ENCODE assay signal across 13 cellular contexts in the genomic region with DNA sequence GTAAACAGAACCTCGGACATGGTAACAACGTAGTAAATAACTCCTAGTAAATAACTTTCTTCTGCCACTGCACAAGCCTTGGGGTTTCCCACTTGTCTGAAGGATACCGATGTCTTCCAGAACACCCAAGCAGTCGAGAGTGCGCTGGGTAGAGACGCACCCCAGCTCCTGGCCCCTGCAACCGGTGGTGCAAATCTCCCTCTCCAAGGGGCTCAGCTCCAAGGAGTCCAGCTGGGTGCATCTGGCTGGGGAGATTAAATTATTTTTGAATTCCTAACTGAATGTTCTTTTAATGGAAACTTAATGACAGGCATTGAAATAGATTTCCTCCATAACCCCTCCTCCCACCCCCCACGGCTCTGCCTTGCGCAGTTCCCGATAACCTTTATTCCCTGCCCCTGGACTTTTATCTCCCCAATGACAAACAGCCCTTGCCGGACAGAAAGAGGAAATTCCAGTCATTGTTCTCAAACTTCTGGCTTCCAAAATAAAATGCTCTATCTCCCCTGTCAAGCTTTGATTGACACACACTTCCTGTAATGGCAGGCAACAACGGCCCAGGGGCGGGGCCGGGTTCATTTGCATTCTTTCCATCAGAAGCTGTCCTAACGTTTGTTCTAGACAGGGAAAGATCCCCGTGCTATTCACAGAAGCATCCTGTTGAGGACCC. TPM values are rescaled to one million over a fixed set of nuclear protein-coding genes. Genes with fewer than 3 reads are reported as not detected.
DNase-seq lines count a peak whose midpoint lies in the region; ATAC-seq and TF ChIP-seq lines count a peak whose summit lies in the region.
"Had no signal": no experiment of that assay in that cellular context is flagged by ENCODE, and none has a peak within 500 bp of the region (broad histone marks: within the 10 kb centered on the region; RNA-seq: fewer than 3 reads in every experiment).

No MANE protein-coding gene starts in this region.

- H3K9me3 ChIP-seq in upper lobe of left lung = no peaks in the 10 kb centered on the region

- H3K27me3 Mint-ChIP-seq in activated naive CD8-positive, alpha-beta T cell treated with anti-CD3 and anti-CD28 coated beads, Interleukin-2, amount 50 U/mL, for 24 hours = no peaks in the 10 kb centered on the region
- H3K27me3 Mint-ChIP-seq in activated naive CD8-positive, alpha-beta T cell treated with anti-CD3 and anti-CD28 coated beads for 36 hours = no peaks in the 10 kb centered on the region
- H3K27me3 Mint-ChIP-seq in memory B cell = no peaks in the 10 kb centered on the region

- no peaks in the 10 kb centered on the region for H3K27me3 ChIP-seq in upper lobe of left lung

- TF ChIP-seq CTCF in epithelial cell of esophagus (IDR thresholded peaks at IDR 0.05; ENCODE audit: insufficient read depth, low read depth, low read length, missing control alignments) = no peak
- no peak for TF ChIP-seq CTCF in upper lobe of left lung (IDR thresholded peaks at IDR 0.05)

- 25 to 31% methylated on average over 16 of the region's 16 CpGs for WGBS in upper lobe of left lung, 2 donors

- DNase-seq in activated naive CD8-positive, alpha-beta T cell treated with anti-CD3 and anti-CD28 coated beads, Interleukin-2, amount 50 U/mL, for 24 hours = no peak
- no peak for DNase-seq in activated naive CD8-positive, alpha-beta T cell treated with anti-CD3 and anti-CD28 coated beads for 36 hours
- DNase-seq in epithelial cell of esophagus (ENCODE audit: low read depth) = peak; percentile 10
- no peak for DNase-seq in memory B cell (ENCODE audit: low spot score in 2 of 2)
- peak in 1 of 2 donors; percentile 41 for DNase-seq in upper lobe of left lung
- DNase-seq in hypothalamus (lab: John Stamatoyannopoulos, UW) = no peak
- DNase-seq: central memory CD4-positive, alpha-beta T cell; DMS79; IMR-90; occipital lobe; stimulated activated CD4-positive, alpha-beta T cell treated with anti-CD3 and anti-CD28 coated beads, Interleukin-2, amount 100 ng/mL, for 24 hours had no signal

- H3K9me3 Mint-ChIP-seq in activated naive CD8-positive, alpha-beta T cell treated with anti-CD3 and anti-CD28 coated beads, Interleukin-2, amount 50 U/mL, for 24 hours = no peaks in the 10 kb centered on the region
- no peaks in the 10 kb centered on the region for H3K9me3 Mint-ChIP-seq in activated naive CD8-positive, alpha-beta T cell treated with anti-CD3 and anti-CD28 coated beads for 36 hours
- H3K9me3 Mint-ChIP-seq in memory B cell = no peaks in the 10 kb centered on the region

- H3K4me3 ChIP-seq in epithelial cell of esophagus (ENCODE audit: low read length) (no peak overlapping the region), upper lobe of left lung (no peak overlapping the region)

- no peak overlapping the region for H3K4me3 Mint-ChIP-seq in activated naive CD8-positive, alpha-beta T cell treated with anti-CD3 and anti-CD28 coated beads, Interleukin-2, amount 50 U/mL, for 24 hours
- H3K4me3 Mint-ChIP-seq in activated naive CD8-positive, alpha-beta T cell treated with anti-CD3 and anti-CD28 coated beads for 36 hours = no peak overlapping the region
- no peak overlapping the region for H3K4me3 Mint-ChIP-seq in memory B cell

- H3K36me3 Mint-ChIP-seq in activated naive CD8-positive, alpha-beta T cell treated with anti-CD3 and anti-CD28 coated beads, Interleukin-2, amount 50 U/mL, for 24 hours (ENCODE audit: low read depth) = no peaks in the 10 kb centered on the region
- peaks cover 5% of the 10 kb centered on the region for H3K36me3 Mint-ChIP-seq in activated naive CD8-positive, alpha-beta T cell treated with anti-CD3 and anti-CD28 coated beads for 36 hours
- peaks cover 14% of the 10 kb centered on the region for H3K36me3 Mint-ChIP-seq in memory B cell

- no peak for ATAC-seq in activated naive CD8-positive, alpha-beta T cell treated with anti-CD3 and anti-CD28 coated beads, Interleukin-2, amount 50 U/mL, for 24 hours
- no peak for ATAC-seq in memory B cell (ENCODE audit: low read depth)
- ATAC-seq in upper lobe of left lung (ENCODE audit: low FRiP score in 2 of 2) = peak; percentile 10 to 55
- no peak for ATAC-seq in HG03439 (IDR thresholded peaks at IDR 0.05; ENCODE audit: unreplicated experiment)
- ATAC-seq in GM18861 (IDR thresholded peaks at IDR 0.05; ENCODE audit: unreplicated experiment) = no peak

- peaks cover 51% of the 10 kb centered on the region for H3K4me1 Mint-ChIP-seq in activated naive CD8-positive, alpha-beta T cell treated with anti-CD3 and anti-CD28 coated beads, Interleukin-2, amount 50 U/mL, for 24 hours
- peaks cover 23% of the 10 kb centered on the region for H3K4me1 Mint-ChIP-seq in activated naive CD8-positive, alpha-beta T cell treated with anti-CD3 and anti-CD28 coated beads for 36 hours
- peaks cover 65% of the 10 kb centered on the region for H3K4me1 Mint-ChIP-seq in memory B cell

- TF ChIP-seq POLR2A in upper lobe of left lung (IDR thresholded peaks at IDR 0.05) = no peak

- no peaks in the 10 kb centered on the region for H3K36me3 ChIP-seq in upper lobe of left lung

- peak overlapping the region; percentile 29 for H3K27ac Mint-ChIP-seq in activated naive CD8-positive, alpha-beta T cell treated with anti-CD3 and anti-CD28 coated beads, Interleukin-2, amount 50 U/mL, for 24 hours
- no peak overlapping the region for H3K27ac Mint-ChIP-seq in activated naive CD8-positive, alpha-beta T cell treated with anti-CD3 and anti-CD28 coated beads for 36 hours
- peak overlapping the region; percentile 42 for H3K27ac Mint-ChIP-seq in memory B cell

- H3K4me1 ChIP-seq in upper lobe of left lung = peaks cover 18 to 36% (median 27%) of the 10 kb centered on the region in 4 donors

- peak in 3 of 4 donors; percentile 20 to 78 (median 63) for TF ChIP-seq EP300 in upper lobe of left lung (IDR thresholded peaks at IDR 0.05)

- peak overlapping the region in 3 of 4 donors; percentile 32 to 68 (median 51) for H3K27ac ChIP-seq in upper lobe of left lung

RNA-seq across cellular contexts. Expression of a gene that starts 31.2 kb away (rescaled TPM):
- not detected for total RNA-seq in activated naive CD8-positive, alpha-beta T cell treated with anti-CD3 and anti-CD28 coated beads for 36 hours
- under 1 TPM in 3 of 6 donors, not detected in 3; 0.15 to 0.59 (median 0.20) TPM for total RNA-seq in upper lobe of left lung
- total RNA-seq: IMR-90, occipital lobe had no signal

RNA-seq across cellular contexts. Expression of a gene that starts 55.3 kb away (rescaled TPM):
- total RNA-seq in activated naive CD8-positive, alpha-beta T cell treated with anti-CD3 and anti-CD28 coated beads for 36 hours = not detected
- total RNA-seq in upper lobe of left lung = 1 to 10 TPM; 1.5 to 7.5 (median 4.9) TPM

Comparison
In these comparisons a context has a peak if more than half of its experiments do, and no peak if none do; other contexts are left out.
1. ATAC-seq: peak in upper lobe of left lung (2 of 2); none in activated naive CD8-positive, alpha-beta T cell treated with anti-CD3 and anti-CD28 coated beads, Interleukin-2, amount 50 U/mL, for 24 hours (single experiment), memory B cell (single experiment), HG03439 (single experiment) and GM18861 (single experiment).